In the genomic region with DNA sequence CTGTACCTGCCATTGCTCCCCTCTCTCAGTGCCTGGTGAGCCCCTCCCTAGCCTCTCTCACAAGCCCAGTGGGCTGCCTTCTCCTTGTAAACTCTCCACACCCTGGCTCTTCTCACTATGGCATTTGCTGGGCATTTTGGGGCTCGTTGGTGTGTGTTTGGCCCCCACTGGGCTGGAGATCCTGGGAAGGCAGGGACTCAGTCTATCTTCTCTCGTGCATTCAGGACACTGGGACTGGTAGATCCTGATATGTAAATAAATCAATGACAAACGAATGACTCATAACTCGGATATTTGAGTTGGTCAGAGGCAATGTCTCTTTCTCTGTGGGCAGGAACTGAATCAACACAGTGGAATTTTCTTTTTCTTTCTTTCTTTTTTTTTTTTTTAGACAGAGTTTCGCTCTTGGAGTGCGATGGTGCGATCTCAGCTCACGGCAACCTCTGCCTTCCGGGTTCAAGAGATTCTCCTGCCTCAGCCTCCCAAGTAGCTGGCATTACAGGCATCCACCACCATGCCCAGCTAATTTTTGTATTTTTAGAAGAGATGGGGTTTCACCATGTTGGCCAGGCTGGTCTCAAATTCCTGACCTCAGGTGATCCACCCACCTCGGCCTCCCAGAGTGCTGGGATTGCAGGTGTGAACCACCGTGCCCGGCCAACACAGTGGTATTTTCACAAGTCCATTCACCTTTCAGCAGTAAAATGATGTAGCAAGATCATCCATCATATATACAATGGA, we compare ENCODE assay signal across 10 cellular contexts.
DNase-seq lines count a peak whose midpoint lies in the region; ATAC-seq, FAIRE-seq and TF ChIP-seq lines count a peak whose summit lies in the region.
"Had no signal": no experiment of that assay in that cellular context is flagged by ENCODE, and none has a peak within 500 bp of the region (broad histone marks: within the 10 kb centered on the region; RNA-seq: fewer than 3 reads in every experiment).

No MANE protein-coding gene starts in this region.

- H3K27me3 ChIP-seq in brain microvascular endothelial cell (replicated peaks) = no peaks in the 10 kb centered on the region
- H3K27me3 ChIP-seq: BE2C had no signal

- no peak overlapping the region for H3K4me3 ChIP-seq in brain microvascular endothelial cell (ENCODE audit: low read depth, low read length)

- in situ Hi-C loops in brain microvascular endothelial cell (cut with HindIII; ENCODE audit: low pct_ligation_motif_present, low sequenced_read_pairs) = no loop called here

- DNase-seq in 8988T = peak; percentile 38
- DNase-seq in HTR-8/SVneo (ENCODE audit: insufficient read length, low spot score) = peak; percentile 96
- DNase-seq in brain microvascular endothelial cell = peak; percentile 85
- DNase-seq in left lobe of liver (ENCODE audit: low spot score) = no peak
- no peak for DNase-seq in KG1 (lab: John Stamatoyannopoulos, UW)
- no peak for DNase-seq in NCI-H2107 treated with DMSO at 0.1 percent for 48 hours (lab: John Stamatoyannopoulos, UW; ENCODE audit: unreplicated experiment)
- DNase-seq in DMS153 (lab: John Stamatoyannopoulos, UW) = no peak
- DNase-seq: activated gamma-delta T cell, BE2C had no signal

- TF ChIP-seq CTCF in brain microvascular endothelial cell (IDR thresholded peaks at IDR 0.05; ENCODE audit: low read depth, low read length, missing control alignments) = no peak

- H3K27ac ChIP-seq in brain microvascular endothelial cell = peak overlapping the region; percentile 84

- peak; percentile 31 for ATAC-seq in left lobe of liver
- no peak for ATAC-seq in GM19452 (IDR thresholded peaks at IDR 0.05; ENCODE audit: unreplicated experiment)

- no peaks in the 10 kb centered on the region for H3K36me3 ChIP-seq in brain microvascular endothelial cell (replicated peaks)
- H3K36me3 ChIP-seq: BE2C had no signal

- peak; percentile 54 for FAIRE-seq in HTR-8/SVneo (lab: Jason Lieb, UNC)

Comparison
In these comparisons a context has a peak if more than half of its experiments do, and no peak if none do; other contexts are left out.
1. DNase-seq: peak in 8988T (single experiment), HTR-8/SVneo (single experiment) and brain microvascular endothelial cell (single experiment); none in left lobe of liver (single experiment), KG1 (single experiment), NCI-H2107 treated with DMSO at 0.1 percent for 48 hours (single experiment) and DMS153 (single experiment).